In the genomic region with DNA sequence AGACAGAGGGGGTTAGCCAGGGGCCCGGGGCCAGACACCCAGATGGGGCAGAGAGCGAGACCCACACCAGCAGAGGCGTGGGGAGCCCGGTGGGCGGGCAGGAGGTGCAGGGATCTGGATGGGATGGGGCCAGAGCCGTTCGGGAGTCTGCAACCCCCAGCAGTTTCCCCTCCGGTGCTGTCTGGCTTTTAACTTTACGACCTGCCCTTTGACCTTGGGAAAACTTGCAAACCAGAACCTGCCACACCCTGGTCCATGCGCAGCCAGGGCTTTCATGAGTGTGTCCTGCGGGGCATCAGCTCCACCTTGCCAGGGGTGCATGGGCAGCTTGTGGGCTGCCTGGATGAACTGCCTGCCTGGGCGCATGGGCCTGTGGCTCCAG, we compare ENCODE assay signal across 23 cellular contexts. TPM values are rescaled to one million over a fixed set of nuclear protein-coding genes. Genes with fewer than 3 reads are reported as not detected.
A peak's percentile ranks its signal among the peaks of the same experiment; 100 is the strongest.
DNase-seq lines count a peak whose midpoint lies in the region; ATAC-seq, FAIRE-seq and TF ChIP-seq lines count a peak whose summit lies in the region.
"Had no signal": no experiment of that assay in that cellular context is flagged by ENCODE, and none has a peak within 500 bp of the region (broad histone marks: within the 10 kb centered on the region; RNA-seq: fewer than 3 reads in every experiment).

No MANE protein-coding gene starts in this region.

- H3K27ac ChIP-seq in H1 (ENCODE audit: low read depth, low read length): no peak overlapping the region
- peak overlapping the region; percentile 78 for H3K27ac ChIP-seq in substantia nigra (ENCODE audit: low read depth, low read length, poor library complexity, severe bottlenecking)
- H3K27ac ChIP-seq: 22Rv1, breast epithelium, SJSA1 had no signal

- no peak overlapping the region for H3K4me3 Mint-ChIP-seq in T-helper 1 cell treated with Interleukin-12 subunit alpha and Interleukin-12 subunit beta and Interleukin-4 antibody, amounts not matched to agents 30 μg/mL and 1 μg/mL, for 36 hours
- H3K4me3 Mint-ChIP-seq: activated CD4-positive, alpha-beta T cell treated with anti-CD3 and anti-CD28 coated beads for 36 hours had no signal

- no peak overlapping the region for H3K9ac ChIP-seq in H1 (replicated peaks in 1 of 4; ENCODE audit: extremely low read depth in 1 of 4, low read depth in 3 of 4, low read length in 3 of 4)

- no peaks in the 10 kb centered on the region for H3K9me3 Mint-ChIP-seq in T-helper 1 cell treated with Interleukin-12 subunit alpha and Interleukin-12 subunit beta and Interleukin-4 antibody, amounts not matched to agents 30 μg/mL and 1 μg/mL, for 36 hours
- H3K9me3 Mint-ChIP-seq: nephron progenitor cell had no signal

- no peaks in the 10 kb centered on the region for H3K4me1 Mint-ChIP-seq in T-helper 1 cell treated with Interleukin-12 subunit alpha and Interleukin-12 subunit beta and Interleukin-4 antibody, amounts not matched to agents 30 μg/mL and 1 μg/mL, for 36 hours (ENCODE audit: low read depth)
- H3K4me1 Mint-ChIP-seq: activated CD4-positive, alpha-beta T cell treated with anti-CD3 and anti-CD28 coated beads for 36 hours had no signal

- H3K36me3 ChIP-seq in H1 (ENCODE audit: control insufficient read depth in 2 of 4, insufficient read depth in 4 of 4, low read length in 3 of 4): no peaks in the 10 kb centered on the region
- no peaks in the 10 kb centered on the region for H3K36me3 ChIP-seq in mucosa of descending colon (ENCODE audit: low read depth)
- H3K36me3 ChIP-seq: breast epithelium, SJSA1 had no signal

- POLR2A ChIA-PET in H1 (lab: Charles Lee; ENCODE audit: partially characterized antibody): interaction anchor here (0.7 to 1.7 kb wide), 5 partner anchors 8 to 44 kb away, joined by 3 to 9 read pairs (median 3); a partner anchor contains a TSS

- H2AFZ ChIP-seq in H1 (ENCODE audit: low read length): no peak overlapping the region

- no peak overlapping the region for H3K14ac ChIP-seq in H1 (ENCODE audit: insufficient read length)

- CTCF ChIA-PET in H1 (lab: Charles Lee; ENCODE audit: partially characterized antibody): interaction anchor here (0.5 to 2.4 kb wide), 7 partner anchors 14 to 258 kb away, joined by 3 to 7 read pairs (median 3); no protein-coding TSS in a partner anchor

- H3K79me2 ChIP-seq in H1 (ENCODE audit: control insufficient read depth in 1 of 2, insufficient read depth in 2 of 2, low read length in 2 of 2): no peaks in the 10 kb centered on the region

- no peak overlapping the region; the same call in 1 of the 2 replicates for H2BK20ac ChIP-seq in H1 (ENCODE audit: low read length)

- no peak overlapping the region for H2BK15ac ChIP-seq in H1 (ENCODE audit: low read length)

- ATAC-seq in mucosa of descending colon: peak; percentile 55

- H4K20me1 ChIP-seq in H1 (replicated peaks in 1 of 2; ENCODE audit: control insufficient read depth in 1 of 2, insufficient read depth in 2 of 2, low read length in 2 of 2): no peaks in the 10 kb centered on the region

- H3K4me1 ChIP-seq in H1 (replicated peaks in 1 of 4; ENCODE audit: control insufficient read depth in 3 of 4, insufficient read depth in 4 of 4, low read length in 3 of 4) (peaks cover 0 to 9% (median 3%) of the 10 kb centered on the region in 4 experiments; a peak in 5 of 7 replicates), mucosa of descending colon (ENCODE audit: low read depth) (no peaks in the 10 kb centered on the region)
- H3K4me1 ChIP-seq: breast epithelium, SJSA1 had no signal

- no peak for TF ChIP-seq RAD21 in H1 (IDR thresholded peaks at IDR 0.05 in 1 of 2, conservative IDR thresholded peaks at IDR 0.05 in 1 of 2; ENCODE audit: low read depth in 2 of 2, low read length in 2 of 2)

- 77% methylated on average over 11 of the region's 12 CpGs; no CpG with 5 or more reads in 1 of the 2 experiments for WGBS in H1 (ENCODE audit: extremely low coverage in 1 of 2, insufficient coverage in 1 of 2, insufficient read length in 1 of 2, insufficient replicate concordance in 2 of 2, low coverage in 1 of 2, low lambda C conversion rate in 2 of 2, missing lambda C conversion rate in 1 of 2), 2 experiments

- no peaks in the 10 kb centered on the region for H3K27me3 Mint-ChIP-seq in T-helper 1 cell treated with Interleukin-12 subunit alpha and Interleukin-12 subunit beta and Interleukin-4 antibody, amounts not matched to agents 30 μg/mL and 1 μg/mL, for 36 hours (ENCODE audit: low read depth)
- H3K27me3 Mint-ChIP-seq: activated CD4-positive, alpha-beta T cell treated with anti-CD3 and anti-CD28 coated beads for 36 hours had no signal

- H3K36me3 Mint-ChIP-seq in T-helper 1 cell treated with Interleukin-12 subunit alpha and Interleukin-12 subunit beta and Interleukin-4 antibody, amounts not matched to agents 30 μg/mL and 1 μg/mL, for 36 hours (ENCODE audit: low read depth): no peaks in the 10 kb centered on the region

- H3K4me2 ChIP-seq in H1 (ENCODE audit: insufficient read depth in 1 of 2, low read depth in 2 of 2, low read length in 2 of 2): no peak overlapping the region; a peak in 1 of 4 replicates

- H3K18ac ChIP-seq in H1 (ENCODE audit: extremely low read depth, low read length): no peak overlapping the region

- DNase-seq in T-helper 1 cell: no peak
- no peak for DNase-seq in H1 (ENCODE audit: low read depth in 1 of 2, low spot score in 2 of 2)
- DNase-seq in mucosa of descending colon: peak in 1 of 3 donors; percentile 31
- DNase-seq in substantia nigra (lab: John Stamatoyannopoulos, UW): no peak
- DNase-seq in NCI-H146 (lab: John Stamatoyannopoulos, UW): no peak
- DNase-seq in putamen (ENCODE audit: low spot score): no peak
- DNase-seq in DMS79 treated with DMSO at 0.1 percent for 48 hours (lab: John Stamatoyannopoulos, UW): no peak
- DNase-seq: activated CD4-positive, alpha-beta T cell treated with anti-CD3 and anti-CD28 coated beads for 36 hours; C1 segment of cervical spinal cord; DMS 273 treated with DMSO at 0.1 percent for 48 hours; erythroblast; NCI-H1105; NCI-H2171; nephron progenitor cell; OCI-M1 had no signal

- H3K9me3 ChIP-seq in H1 (ENCODE audit: insufficient read depth in 2 of 2, low read depth in 1 of 2, low read length in 1 of 2): no peaks in the 10 kb centered on the region
- no peaks in the 10 kb centered on the region for H3K9me3 ChIP-seq in mucosa of descending colon
- H3K9me3 ChIP-seq: breast epithelium, SJSA1 had no signal

- H3K79me1 ChIP-seq in H1 (ENCODE audit: low read depth, low read length): no peaks in the 10 kb centered on the region; the same call in 1 of the 2 replicates

- no peak overlapping the region for H4K91ac ChIP-seq in H1 (replicated peaks; ENCODE audit: insufficient read length, low read length)

- no peak overlapping the region for H4K5ac ChIP-seq in H1 (ENCODE audit: insufficient read length, low read depth, low read length)

- no peak overlapping the region for H3K56ac ChIP-seq in H1 (replicated peaks; ENCODE audit: insufficient read length, low read depth, low read length)

- no peak overlapping the region for H3K4ac ChIP-seq in H1 (replicated peaks; ENCODE audit: insufficient read length, low read depth, low read length)

- H3K23ac ChIP-seq in H1 (ENCODE audit: insufficient read length): no peak overlapping the region

- H3K4me3 ChIP-seq in H1 (ENCODE audit: extremely low read depth in 1 of 4, insufficient read depth in 2 of 4, low read depth in 3 of 4, low read length in 4 of 4): no peak overlapping the region
- no peak overlapping the region for H3K4me3 ChIP-seq in mucosa of descending colon
- H3K4me3 ChIP-seq: breast epithelium, lung, SJSA1 had no signal

- TF ChIP-seq CTCF in H1 (IDR thresholded peaks at IDR 0.05; ENCODE audit: control extremely low read depth in 1 of 3, insufficient read depth in 1 of 3, low read depth in 1 of 3, low read length in 3 of 3) (no peak), mucosa of descending colon (IDR thresholded peaks at IDR 0.05) (no peak)

- peaks cover 3% of the 10 kb centered on the region; the same call in 1 of the 2 replicates for H3K23me2 ChIP-seq in H1 (ENCODE audit: low read depth, low read length)

- TF ChIP-seq EP300 in H1 (IDR thresholded peaks at IDR 0.05; ENCODE audit: borderline replicate concordance in 1 of 2, low read depth in 2 of 2, low read length in 2 of 2): no peak

- no peak overlapping the region for H2BK120ac ChIP-seq in H1 (replicated peaks; ENCODE audit: low read depth, low read length)

- H3K27me3 ChIP-seq in H1 (replicated peaks in 1 of 4; ENCODE audit: control insufficient read depth in 3 of 4, extremely low read depth in 1 of 4, insufficient read depth in 3 of 4, low read length in 3 of 4): peaks cover 1 to 38% (median 33%) of the 10 kb centered on the region in 4 experiments
- H3K27me3 ChIP-seq: breast epithelium, SJSA1 had no signal

- H2BK5ac ChIP-seq in H1 (ENCODE audit: low read depth, low read length): no peak overlapping the region

- FAIRE-seq in H1 (lab: Jason Lieb, UNC): no peak
- FAIRE-seq: frontal cortex had no signal

- peak overlapping the region; percentile 2; the same call in 1 of the 2 replicates for H4K8ac ChIP-seq in H1 (ENCODE audit: extremely low read depth, insufficient read depth, low read length)

- intact Hi-C loops in mucosa of descending colon (cut with DNase I, micrococcal nuclease): no loop called here

- H2BK12ac ChIP-seq in H1 (ENCODE audit: low read depth, low read length): no peak overlapping the region

- H3K27ac Mint-ChIP-seq in T-helper 1 cell treated with Interleukin-12 subunit alpha and Interleukin-12 subunit beta and Interleukin-4 antibody, amounts not matched to agents 30 μg/mL and 1 μg/mL, for 36 hours: peak overlapping the region; percentile 55
- H3K27ac Mint-ChIP-seq: activated CD4-positive, alpha-beta T cell treated with anti-CD3 and anti-CD28 coated beads for 36 hours; nephron progenitor cell had no signal

- no peak overlapping the region for H2AK5ac ChIP-seq in H1 (ENCODE audit: low read depth, low read length)

- TF ChIP-seq POLR2A in H1 (IDR thresholded peaks at IDR 0.05; ENCODE audit: control extremely low read depth in 1 of 2, low read depth in 2 of 2, low read length in 2 of 2): no peak

RNA-seq across cellular contexts. Expression of a gene that starts 9.8 kb away (rescaled TPM):
- total RNA-seq in H1 (2021; fragmentation: NEBNext Ultra II Directional; extraction: Animal tissue kit (Norgen Biotek cat#: 25700)): 1.9 and 3.6 TPM in 2 replicates
- 5.6 and 6.6 TPM in 2 replicates for polyA plus RNA-seq in H1 (2011; rRNA removed)
- polyA plus RNA-seq in H1 (2011; cell fraction: cytosol; rRNA removed): 5.1 TPM
- 3.1 TPM for polyA plus RNA-seq in H1 (2011; cell fraction: nucleus; rRNA removed)
- polyA plus RNA-seq in H1 (2012, experiment 1 of 2): 3.2 to 5.8 TPM (median 4.1 TPM) in 4 replicates
- 6.1 TPM for polyA plus RNA-seq in H1 (2012, experiment 2 of 2)
- polyA plus RNA-seq in H1 (2013, experiment 1 of 2): 1.4 TPM
- 2.0 TPM for polyA plus RNA-seq in H1 (2013, experiment 2 of 2)
- polyA minus RNA-seq in H1 (2011; rRNA and poly(A)+ RNA removed): 0.22 and 0.24 TPM in 2 replicates
- polyA minus RNA-seq in H1 (2011; cell fraction: cytosol; rRNA and poly(A)+ RNA removed): 3.0 TPM
- 3.1 TPM for polyA minus RNA-seq in H1 (2011; cell fraction: nucleus; rRNA and poly(A)+ RNA removed)
- 10 to 100 TPM; 33.4 to 41.2 (median 37.2) TPM for total RNA-seq in mucosa of descending colon

RNA-seq across cellular contexts. Expression of a gene that starts 12.5 kb away (rescaled TPM):
- not detected in 2 replicates for total RNA-seq in H1 (2021; fragmentation: NEBNext Ultra II Directional; extraction: Animal tissue kit (Norgen Biotek cat#: 25700))
- not detected in 2 replicates for polyA plus RNA-seq in H1 (2011; rRNA removed)
- 0.21 TPM for polyA plus RNA-seq in H1 (2011; cell fraction: cytosol; rRNA removed)
- polyA plus RNA-seq in H1 (2011; cell fraction: nucleus; rRNA removed): not detected
- polyA plus RNA-seq in H1 (2012, experiment 1 of 2): 0.34 TPM in 1 of 4 replicates, not detected in the others
- polyA plus RNA-seq in H1 (2012, experiment 2 of 2): not detected
- not detected for polyA plus RNA-seq in H1 (2013, experiment 1 of 2)
- polyA plus RNA-seq in H1 (2013, experiment 2 of 2): not detected
- polyA minus RNA-seq in H1 (2011; rRNA and poly(A)+ RNA removed): not detected in 2 replicates
- polyA minus RNA-seq in H1 (2011; cell fraction: cytosol; rRNA and poly(A)+ RNA removed): not detected
- not detected for polyA minus RNA-seq in H1 (2011; cell fraction: nucleus; rRNA and poly(A)+ RNA removed)
- total RNA-seq in mucosa of descending colon: not detected
- total RNA-seq: activated CD4-positive, alpha-beta T cell treated with anti-CD3 and anti-CD28 coated beads for 36 hours; breast epithelium; LHCN-M2; lung; renal cortical epithelial cell; SJSA1 had no signal
- polyA plus RNA-seq: lung had no signal

RNA-seq across cellular contexts. Expression of a gene that starts 24.5 kb away (rescaled TPM):
- total RNA-seq in H1 (2021; fragmentation: NEBNext Ultra II Directional; extraction: Animal tissue kit (Norgen Biotek cat#: 25700)): 8.1 and 9.1 TPM in 2 replicates
- 18.5 and 31.5 TPM in 2 replicates for polyA plus RNA-seq in H1 (2011; rRNA removed)
- polyA plus RNA-seq in H1 (2011; cell fraction: cytosol; rRNA removed): 17.2 TPM
- 18.7 TPM for polyA plus RNA-seq in H1 (2011; cell fraction: nucleus; rRNA removed)
- 6.0 to 10.7 TPM (median 8.0 TPM) in 4 replicates for polyA plus RNA-seq in H1 (2012, experiment 1 of 2)
- polyA plus RNA-seq in H1 (2012, experiment 2 of 2): 10.8 TPM
- polyA plus RNA-seq in H1 (2013, experiment 1 of 2): 10.7 TPM
- polyA plus RNA-seq in H1 (2013, experiment 2 of 2): 10.1 TPM
- polyA minus RNA-seq in H1 (2011; rRNA and poly(A)+ RNA removed): 1.7 and 2.5 TPM in 2 replicates
- 5.8 TPM for polyA minus RNA-seq in H1 (2011; cell fraction: cytosol; rRNA and poly(A)+ RNA removed)
- 4.2 TPM for polyA minus RNA-seq in H1 (2011; cell fraction: nucleus; rRNA and poly(A)+ RNA removed)
- 1 to 10 TPM; 1.7 to 3.0 (median 2.6) TPM for total RNA-seq in mucosa of descending colon
- total RNA-seq: SJSA1 had no signal

RNA-seq across cellular contexts. Expression of a gene that starts 24.9 kb away (rescaled TPM):
- total RNA-seq in H1 (2021; fragmentation: NEBNext Ultra II Directional; extraction: Animal tissue kit (Norgen Biotek cat#: 25700)): 103 and 105 TPM in 2 replicates
- polyA plus RNA-seq in H1 (2011; rRNA removed): 77.6 and 107 TPM in 2 replicates
- 75.9 TPM for polyA plus RNA-seq in H1 (2011; cell fraction: cytosol; rRNA removed)
- 70.6 TPM for polyA plus RNA-seq in H1 (2011; cell fraction: nucleus; rRNA removed)
- polyA plus RNA-seq in H1 (2012, experiment 1 of 2): 56.1 to 88.6 TPM (median 80.3 TPM) in 4 replicates
- polyA plus RNA-seq in H1 (2012, experiment 2 of 2): 93.7 TPM
- polyA plus RNA-seq in H1 (2013, experiment 1 of 2): 103 TPM
- polyA plus RNA-seq in H1 (2013, experiment 2 of 2): 124 TPM
- 12.5 and 15.9 TPM in 2 replicates for polyA minus RNA-seq in H1 (2011; rRNA and poly(A)+ RNA removed)
- 45.6 TPM for polyA minus RNA-seq in H1 (2011; cell fraction: cytosol; rRNA and poly(A)+ RNA removed)
- polyA minus RNA-seq in H1 (2011; cell fraction: nucleus; rRNA and poly(A)+ RNA removed): 21.1 TPM
- 100 to 1,000 TPM in 2 of 3 donors, 10 to 100 TPM in 1; 79.6 to 121 (median 108) TPM for total RNA-seq in mucosa of descending colon
